In genomic region chr14:33899723-33900341, GRCh38 we compare ENCODE assay signal across 22 cellular contexts. TPM values are rescaled to one million over a fixed set of nuclear protein-coding genes. Genes with fewer than 3 reads are reported as not detected.
A peak's percentile ranks its signal among the peaks of the same experiment; 100 is the strongest.
DNase-seq lines count a peak whose midpoint lies in the region; ATAC-seq, FAIRE-seq and TF ChIP-seq lines count a peak whose summit lies in the region.
"Had no signal": no experiment of that assay in that cellular context is flagged by ENCODE, and none has a peak within 500 bp of the region (broad histone marks: within the 10 kb centered on the region; RNA-seq: fewer than 3 reads in every experiment).

No MANE protein-coding gene starts in this region.

- CTCF ChIA-PET in WTC11 (lab: Charles Lee), result interaction anchor here (0.7 to 1.2 kb wide), 2 partner anchors 51 to 199 kb away, joined by 3 to 4 read pairs; no protein-coding TSS in a partner anchor

- H3K4me1 ChIP-seq in right lobe of liver, result no peaks in the 10 kb centered on the region

- peaks cover 5% of the 10 kb centered on the region for H3K36me3 Mint-ChIP-seq in WTC11

- no peaks in the 10 kb centered on the region for H3K4me1 Mint-ChIP-seq in WTC11
- H3K4me1 Mint-ChIP-seq: B cell had no signal

- H3K4me3 ChIP-seq in right lobe of liver, result no peak overlapping the region

- 35% methylated on average over 3 of the region's 3 CpGs for WGBS in right lobe of liver (ENCODE audit: insufficient coverage, low coverage, low lambda C conversion rate, missing lambda C conversion rate)

- no peaks in the 10 kb centered on the region for H3K27me3 ChIP-seq in right lobe of liver

- no peaks in the 10 kb centered on the region for H3K36me3 ChIP-seq in right lobe of liver

- H3K27me3 Mint-ChIP-seq in WTC11 (ENCODE audit: low read depth), result no peaks in the 10 kb centered on the region
- H3K27me3 Mint-ChIP-seq: B cell had no signal

- TF ChIP-seq CTCF in WTC11 (IDR thresholded peaks at IDR 0.05) (no peak), right lobe of liver (IDR thresholded peaks at IDR 0.05) (no peak), GM13976 (IDR thresholded peaks at IDR 0.05; ENCODE audit: borderline replicate concordance, control extremely low read depth, extremely low read depth, insufficient read depth, missing control alignments) (no peak)

- no peak overlapping the region for H3K4me3 Mint-ChIP-seq in WTC11
- H3K4me3 Mint-ChIP-seq: B cell; CD4-positive, alpha-beta T cell; HFFc6 had no signal

- TF ChIP-seq POLR2A in right lobe of liver (IDR thresholded peaks at IDR 0.05), result no peak

- POLR2A ChIA-PET in WTC11 (lab: Charles Lee), result no interaction called here

- in situ Hi-C loops in GM13976 (cut with MboI; ENCODE audit: low sequenced_read_pairs, unreplicated experiment), result no loop called here

- ATAC-seq in WTC11 (no peak), right lobe of liver (peak; percentile 63 to 80 (median 73)), GM21723 (IDR thresholded peaks at IDR 0.05; ENCODE audit: unreplicated experiment) (no peak)

- H3K27ac ChIP-seq in right lobe of liver, result no peak overlapping the region

- H3K9me3 ChIP-seq in right lobe of liver, result no peaks in the 10 kb centered on the region

- intact Hi-C loops in right lobe of liver (cut with DNase I), result no loop called here

- H3K9me3 Mint-ChIP-seq in WTC11, result peaks cover 8% of the 10 kb centered on the region

- no peak for FAIRE-seq in urothelium cell line (lab: Jason Lieb, UNC)
- FAIRE-seq: A204.1, G401.6, GM12891, GM19239 had no signal

- DNase-seq in NCI-H748 (lab: John Stamatoyannopoulos, UW; ENCODE audit: unreplicated experiment) (peak; percentile 22), NCI-H748 treated with DMSO at 0.1 percent for 48 hours (lab: John Stamatoyannopoulos, UW) (no peak), NCI-H2196 (lab: John Stamatoyannopoulos, UW; ENCODE audit: unreplicated experiment) (peak; percentile 37), WTC11 (ENCODE audit: low spot score) (no peak), right lobe of liver (no peak), urothelium cell line (ENCODE audit: low spot score) (no peak), GM13976 (ENCODE audit: low spot score) (no peak)
- DNase-seq: C1 segment of cervical spinal cord; Calu3; CD4-positive, alpha-beta T cell; DMS 273 treated with DMSO at 0.1 percent for 48 hours; DMS79 treated with DMSO at 0.1 percent for 48 hours; EL; HCEC 1CT; HFFc6; IMR-90 had no signal

- H3K27ac Mint-ChIP-seq in WTC11, result no peak overlapping the region
- H3K27ac Mint-ChIP-seq: B cell; CD4-positive, alpha-beta T cell; HFFc6 had no signal

TF ChIP-seq in WTC11, 78 proteins besides CTCF, POLR2A, EP300 and RAD21:
- TF ChIP-seq CBFB (CRISPR knock-in tag; IDR thresholded peaks at IDR 0.05; ENCODE audit: low read depth) (no peak), MYBL2 (CRISPR knock-in tag; IDR thresholded peaks at IDR 0.05) (no peak), GABPB1 (CRISPR knock-in tag; IDR thresholded peaks at IDR 0.05) (peak; percentile 55)

RNA-seq across cellular contexts. Expression of gene EGLN3, which starts 51.0 kb away (rescaled TPM):
- total RNA-seq in WTC11 (2021), result 20.0 to 22.0 TPM (median 21.0 TPM) in 3 replicates
- 10 to 100 TPM in 1 of 6 experiments, 1 to 10 TPM in 5; 1.9 to 25.4 (median 2.1) TPM for total RNA-seq in right lobe of liver

Comparison
In these comparisons a context has a peak if more than half of its experiments do, and no peak if none do; other contexts are left out.
1. DNase-seq: peak in NCI-H748 (single experiment) and NCI-H2196 (single experiment); none in NCI-H748 treated with DMSO at 0.1 percent for 48 hours (single experiment), WTC11 (single experiment), right lobe of liver (0 of 3), urothelium cell line (single experiment) and GM13976 (single experiment).
2. ATAC-seq: peak in right lobe of liver (4 of 4); none in WTC11 (single experiment) and GM21723 (single experiment).